Comparison of ENCODE assay signal across 8 cellular contexts in genomic region chrX:18983711-18984380, GRCh38. TPM values are rescaled to one million over a fixed set of nuclear protein-coding genes. Genes with fewer than 3 reads are reported as not detected.
DNase-seq lines count a peak whose midpoint lies in the region; ATAC-seq and TF ChIP-seq lines count a peak whose summit lies in the region.

Gene PHKA2, minus strand, starts transcription at chrX:18984114. Its CDS starts 182 bp downstream, at chrX:18983932.

- H3K27ac ChIP-seq in VCaP (peak within 1 kb of the TSS; percentile 86), dorsolateral prefrontal cortex (peak within 1 kb of the TSS in 55 of 59 donors; percentile 10 to 92 (median 82)), lower lobe of right lung (peak within 1 kb of the TSS; percentile 89)

- no peak for TF ChIP-seq CTCF in VCaP (conservative IDR thresholded peaks at IDR 0.05)
- no peak for TF ChIP-seq CTCF in dorsolateral prefrontal cortex (IDR thresholded peaks at IDR 0.05 in 54 of 56, conservative IDR thresholded peaks at IDR 0.05 in 2 of 56; ENCODE audit: low read depth in 1 of 56, partially characterized antibody in 56 of 56)
- no peak for TF ChIP-seq CTCF in lower lobe of right lung (IDR thresholded peaks at IDR 0.05)

- intact Hi-C loops in dorsolateral prefrontal cortex (cut with DNase I) = loop anchor here in 1 of 2 donors (5.0 kb wide), 1 partner anchor 52 kb away; no protein-coding TSS in a partner anchor
- intact Hi-C loops in lower lobe of right lung (cut with DNase I) = no loop called here

- H3K27me3 ChIP-seq in dorsolateral prefrontal cortex = peaks cover 0 to 68% (median 22%) of the 10 kb centered on the region in 45 donors
- H3K27me3 ChIP-seq in lower lobe of right lung (ENCODE audit: low read depth) = no peaks in the 10 kb centered on the region

- H3K4me3 ChIP-seq in dorsolateral prefrontal cortex (peak within 1 kb of the TSS; percentile 35 to 84 (median 72)), lower lobe of right lung (peak within 1 kb of the TSS; percentile 73)

- peaks cover 16% of the 10 kb centered on the region for H3K4me1 ChIP-seq in lower lobe of right lung

- no peaks in the 10 kb centered on the region for H3K9me3 ChIP-seq in lower lobe of right lung

- ATAC-seq in GM21447 (IDR thresholded peaks at IDR 0.05; ENCODE audit: unreplicated experiment) = peak; percentile 46
- peak; percentile 87 to 88 for ATAC-seq in lower lobe of right lung

- H3K36me3 ChIP-seq in lower lobe of right lung = no peaks in the 10 kb centered on the region

- DNase-seq in ELR (ENCODE audit: low read depth) (peak; percentile 67), HUDEP-2 (lab: John Stamatoyannopoulos, UW; ENCODE audit: unreplicated experiment in 76 of 76) (peak in 49 of 76 experiments; percentile 0 to 67 (median 40)), dorsolateral prefrontal cortex (peak in 7 of 10 donors; percentile 27 to 58 (median 37)), lower lobe of right lung (peak; percentile 74), cortex of kidney (lab: John Stamatoyannopoulos, UW) (no peak)
- DNase-seq in stimulated activated CD4-positive, alpha-beta T cell treated with anti-CD3 and anti-CD28 coated beads, TNF-alpha, amount 100 ng/mL, for 48 hours (ENCODE audit: low read depth in 3 of 3) = peak; percentile 0 to 38 (median 3)

RNA-seq across cellular contexts. Expression of gene PHKA2, which starts in this region (rescaled TPM):
- total RNA-seq in dorsolateral prefrontal cortex = 10 to 100 TPM; 14.3 to 42.1 (median 26.8) TPM
- 27.5 TPM for total RNA-seq in lower lobe of right lung
